Comparison of ENCODE assay signal across 8 cellular contexts in genomic region chr2:85561280-85562212, GRCh38. TPM values are rescaled to one million over a fixed set of nuclear protein-coding genes. Genes with fewer than 3 reads are reported as not detected.
DNase-seq lines count a peak whose midpoint lies in the region; ATAC-seq and TF ChIP-seq lines count a peak whose summit lies in the region.

GGCX (minus strand) TSS chr2:85561493; CDS start chr2:85561428, 65 bp downstream.

- peak; percentile 97 for DNase-seq in CD1c-positive myeloid dendritic cell (ENCODE audit: extremely low spot score)
- peak; percentile 89 for DNase-seq in NCI-H82 treated with DMSO at 0.1 percent for 48 hours (lab: John Stamatoyannopoulos, UW; ENCODE audit: unreplicated experiment)
- DNase-seq in activated CD4-positive, alpha-beta T cell treated with anti-CD3 and anti-CD28 coated beads, Interleukin-2, amount 50 U/mL, for 48 hours = peak; percentile 95 to 96
- peak; percentile 90 to 95 (median 94) for DNase-seq in dorsolateral prefrontal cortex
- peak; percentile 95 to 98 for DNase-seq in lower leg skin (ENCODE audit: low spot score in 2 of 2)
- DNase-seq in stimulated activated CD4-positive, alpha-beta T cell treated with anti-CD3 and anti-CD28 coated beads, Interleukin-4, amount 100 ng/mL, for 4 hours = peak; percentile 92 to 95

- intact Hi-C loops in dorsolateral prefrontal cortex (cut with DNase I) = loop anchor here (2.0 kb wide), 2 partner anchors 33 to 39 kb away; partner anchors contain the start of gene RNF181 (in 1 of the 2)
- intact Hi-C loops in lower leg skin (cut with DNase I; ENCODE audit: low total_unique reads) = no loop called here

- TF ChIP-seq POLR2A in lower leg skin (IDR thresholded peaks at IDR 0.05) = no peak

- WGBS in lower leg skin, 2 donors = 6 to 9% methylated on average over 26 to 51 of the region's 64 CpGs

- peak within 1 kb of the TSS; percentile 57 to 93 (median 85) for H3K27ac ChIP-seq in dorsolateral prefrontal cortex

- H3K4me3 ChIP-seq in dorsolateral prefrontal cortex (peak within 1 kb of the TSS; percentile 62 to 97 (median 86)), lower leg skin (ENCODE audit: low read depth, poor library complexity, severe bottlenecking) (peak within 1 kb of the TSS; percentile 47)

- no peaks in the 10 kb centered on the region for H3K27me3 ChIP-seq in dorsolateral prefrontal cortex

- ATAC-seq in GM19438 (IDR thresholded peaks at IDR 0.05; ENCODE audit: low read depth, unreplicated experiment) (peak; percentile 90), HG03571 (IDR thresholded peaks at IDR 0.05; ENCODE audit: unreplicated experiment) (peak; percentile 77)

- TF ChIP-seq CTCF in dorsolateral prefrontal cortex (IDR thresholded peaks at IDR 0.05 in 54 of 56, conservative IDR thresholded peaks at IDR 0.05 in 2 of 56; ENCODE audit: low read depth in 1 of 56, partially characterized antibody in 56 of 56) (peak in 53 of 56 donors; percentile 25 to 76 (median 60)), lower leg skin (IDR thresholded peaks at IDR 0.05) (no peak)

RNA-seq across cellular contexts. Expression of gene GGCX, which starts in this region (rescaled TPM):
- total RNA-seq in dorsolateral prefrontal cortex (10 to 100 TPM; 24.6 to 53.8 (median 36.1) TPM), lower leg skin (10 to 100 TPM; 15.8 to 37.1 (median 25.8) TPM)

Comparison
In these comparisons a context has a peak if more than half of its experiments do, and no peak if none do; other contexts are left out.
1. Peak in every context shown above with its lines: DNase-seq, ATAC-seq, H3K4me3 ChIP-seq and H3K27ac ChIP-seq.
2. CTCF ChIP-seq: peak in dorsolateral prefrontal cortex (53 of 56); none in lower leg skin (0 of 3).